ENCODE assay signal across 8 cellular contexts in the genomic region with DNA sequence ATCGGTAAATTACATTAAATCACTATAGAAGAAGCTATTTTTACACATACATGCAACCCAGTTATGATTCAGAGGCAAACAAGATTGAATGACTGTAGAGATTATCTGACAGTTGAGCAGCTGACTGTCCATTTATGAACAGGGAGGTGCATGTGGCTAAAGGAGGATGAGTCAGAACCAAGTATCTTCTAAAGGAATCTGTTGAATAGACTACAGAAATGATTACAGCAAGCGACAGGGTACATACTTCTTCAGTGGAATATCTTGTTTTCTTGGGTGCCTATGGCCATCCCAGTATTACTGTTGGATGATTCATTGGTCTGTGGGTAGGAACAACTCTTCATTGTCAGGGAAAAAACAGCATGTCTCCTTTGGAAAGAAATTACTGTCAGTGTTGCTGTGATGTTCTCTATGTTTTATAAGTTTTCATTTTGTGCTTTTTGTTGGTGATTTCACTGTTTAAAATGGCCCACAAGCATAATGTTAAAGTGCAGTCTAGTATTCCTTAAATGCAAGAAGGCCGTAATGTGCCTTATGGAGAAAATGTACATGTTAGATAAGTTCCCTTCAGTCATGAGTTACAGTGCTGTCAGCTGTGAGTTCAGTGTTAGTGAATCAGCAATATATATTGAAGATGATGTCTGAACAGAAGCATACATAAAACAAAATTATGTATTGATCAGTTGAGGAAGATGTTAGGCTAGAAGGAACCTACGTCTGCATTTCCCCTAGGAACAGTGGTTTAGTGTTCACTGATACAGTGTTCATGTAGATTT. TPM values are rescaled to one million over a fixed set of nuclear protein-coding genes. Genes with fewer than 3 reads are reported as not detected.
A peak's percentile ranks its signal among the peaks of the same experiment; 100 is the strongest.
DNase-seq lines count a peak whose midpoint lies in the region; ATAC-seq and TF ChIP-seq lines count a peak whose summit lies in the region.

No MANE protein-coding gene starts in this region.

- in situ Hi-C loops in ACHN (cut with HindIII; ENCODE audit: low pct_ligation_motif_present, low pct_unique_long_range_greater_than_20kb, low sequenced_read_pairs), result no loop called here

- TF ChIP-seq CTCF in fibroblast of the aortic adventitia (IDR thresholded peaks at IDR 0.05; ENCODE audit: insufficient read depth, low read length) (no peak), vagina (IDR thresholded peaks at IDR 0.05) (no peak)

- TF ChIP-seq POLR2A in vagina (IDR thresholded peaks at IDR 0.05), result no peak

- H3K27ac ChIP-seq in vagina, result no peak overlapping the region

- no peak overlapping the region for H3K4me3 ChIP-seq in fibroblast of the aortic adventitia (ENCODE audit: low read depth, low read length)
- H3K4me3 ChIP-seq in vagina, result no peak overlapping the region

- H3K27me3 ChIP-seq in vagina, result no peaks in the 10 kb centered on the region

- peaks cover 10% of the 10 kb centered on the region for H3K4me1 ChIP-seq in vagina

- H3K36me3 ChIP-seq in vagina, result no peaks in the 10 kb centered on the region

- H3K9me3 ChIP-seq in vagina, result no peaks in the 10 kb centered on the region

- peak; percentile 68 for ATAC-seq in GM19463 (IDR thresholded peaks at IDR 0.05; ENCODE audit: unreplicated experiment)
- ATAC-seq in SK-N-SH treated with all-trans-retinoic acid at 6 μM for 48 hours, result peak; percentile 99
- no peak for ATAC-seq in HG02798 (IDR thresholded peaks at IDR 0.05; ENCODE audit: poor library complexity, unreplicated experiment)
- ATAC-seq in GM21529 (IDR thresholded peaks at IDR 0.05; ENCODE audit: unreplicated experiment), result no peak

- intact Hi-C loops in vagina (cut with DNase I), result no loop called here

- peak; percentile 80 for DNase-seq in ACHN
- peak; percentile 81 for DNase-seq in fibroblast of the aortic adventitia (ENCODE audit: low read depth)
- no peak for DNase-seq in vagina (ENCODE audit: extremely low spot score in 2 of 2)
- no peak for DNase-seq in UCSD-AML1 (lab: John Stamatoyannopoulos, UW; ENCODE audit: unreplicated experiment)

TF ChIP-seq in SK-N-SH treated with all-trans-retinoic acid at 6 μM for 48 hours, 23 proteins besides CTCF, POLR2A, EP300 and RAD21:
- TF ChIP-seq ISL1 (CRISPR knock-in tag; IDR thresholded peaks at IDR 0.05) (peak; percentile 53), ZC3H10 (CRISPR knock-in tag; IDR thresholded peaks at IDR 0.05) (0 out of 2 replicates have a peak, but pooled peaks have one; percentile 36), POU6F1 (CRISPR knock-in tag; IDR thresholded peaks at IDR 0.05; ENCODE audit: borderline replicate concordance, low read depth) (0 out of 2 replicates have a peak, but pooled peaks have one; percentile 15), TCF4 (CRISPR knock-in tag; IDR thresholded peaks at IDR 0.05; ENCODE audit: borderline replicate concordance) (no peak), TOX (CRISPR knock-in tag; IDR thresholded peaks at IDR 0.05; ENCODE audit: borderline replicate concordance) (peak; percentile 35; the same call in 1 of the 2 replicates), CSRNP3 (CRISPR knock-in tag; IDR thresholded peaks at IDR 0.05) (no peak)
- TF ChIP-seq, protein P1, sequence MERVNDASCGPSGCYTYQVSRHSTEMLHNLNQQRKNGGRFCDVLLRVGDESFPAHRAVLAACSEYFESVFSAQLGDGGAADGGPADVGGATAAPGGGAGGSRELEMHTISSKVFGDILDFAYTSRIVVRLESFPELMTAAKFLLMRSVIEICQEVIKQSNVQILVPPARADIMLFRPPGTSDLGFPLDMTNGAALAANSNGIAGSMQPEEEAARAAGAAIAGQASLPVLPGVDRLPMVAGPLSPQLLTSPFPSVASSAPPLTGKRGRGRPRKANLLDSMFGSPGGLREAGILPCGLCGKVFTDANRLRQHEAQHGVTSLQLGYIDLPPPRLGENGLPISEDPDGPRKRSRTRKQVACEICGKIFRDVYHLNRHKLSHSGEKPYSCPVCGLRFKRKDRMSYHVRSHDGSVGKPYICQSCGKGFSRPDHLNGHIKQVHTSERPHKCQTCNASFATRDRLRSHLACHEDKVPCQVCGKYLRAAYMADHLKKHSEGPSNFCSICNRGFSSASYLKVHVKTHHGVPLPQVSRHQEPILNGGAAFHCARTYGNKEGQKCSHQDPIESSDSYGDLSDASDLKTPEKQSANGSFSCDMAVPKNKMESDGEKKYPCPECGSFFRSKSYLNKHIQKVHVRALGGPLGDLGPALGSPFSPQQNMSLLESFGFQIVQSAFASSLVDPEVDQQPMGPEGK (CRISPR knock-in tag; IDR thresholded peaks at IDR 0.05; ENCODE audit: borderline replicate concordance), result no peak; the same call in 1 of the 2 replicates

RNA-seq across cellular contexts. Expression of gene CBFB, which starts 27.0 kb away (rescaled TPM):
- total RNA-seq in fibroblast of the aortic adventitia (ENCODE audit: low replicate concordance) (74.3 and 125 TPM in 2 replicates), vagina (33.9 TPM)

RNA-seq across cellular contexts. Expression of gene PHAF1, which starts 53.8 kb away (rescaled TPM):
- total RNA-seq in fibroblast of the aortic adventitia (ENCODE audit: low replicate concordance) (2.9 and 15.9 TPM in 2 replicates), vagina (23.3 TPM)

Comparison
In these comparisons a context has a peak if more than half of its experiments do, and no peak if none do; other contexts are left out.
1. DNase-seq: peak in ACHN (single experiment) and fibroblast of the aortic adventitia (single experiment); none in vagina (0 of 2) and UCSD-AML1 (single experiment).
2. ATAC-seq: peak in GM19463 (single experiment) and SK-N-SH treated with all-trans-retinoic acid at 6 μM for 48 hours (single experiment); none in HG02798 (single experiment) and GM21529 (single experiment).